ENCODE assay signal across 10 cellular contexts in the genomic region with DNA sequence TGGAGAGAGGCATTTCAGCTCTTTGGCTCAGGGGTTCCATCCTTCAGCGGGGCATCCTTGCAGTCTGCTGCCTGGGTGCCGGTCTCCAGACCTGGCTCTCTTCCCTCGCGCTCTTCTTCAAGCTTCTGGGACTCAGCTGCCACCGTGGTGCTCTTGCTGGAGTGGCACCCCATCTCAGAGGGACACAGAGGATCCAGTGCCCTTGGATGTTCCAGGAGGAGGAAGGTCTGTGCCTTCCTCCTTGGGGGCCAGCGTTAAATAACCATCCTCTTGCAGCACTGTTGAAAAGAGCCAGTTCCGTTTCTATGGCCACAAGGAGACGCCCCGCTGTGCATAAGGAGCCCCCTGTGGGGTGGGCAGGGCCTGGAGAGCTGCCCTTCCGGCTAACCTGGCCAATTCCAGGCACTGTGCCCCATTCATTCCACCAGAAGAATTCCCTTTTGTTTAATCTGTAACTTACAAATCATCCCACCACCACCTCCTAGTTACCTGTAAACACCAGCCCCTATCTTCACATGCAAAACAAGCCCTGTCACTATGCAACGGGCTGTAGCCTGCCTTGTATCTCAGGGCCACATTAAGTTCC. TPM values are rescaled to one million over a fixed set of nuclear protein-coding genes. Genes with fewer than 3 reads are reported as not detected.
DNase-seq lines count a peak whose midpoint lies in the region; ATAC-seq and TF ChIP-seq lines count a peak whose summit lies in the region.
"Had no signal": no experiment of that assay in that cellular context is flagged by ENCODE, and none has a peak within 500 bp of the region (broad histone marks: within the 10 kb centered on the region; RNA-seq: fewer than 3 reads in every experiment).

No MANE protein-coding gene starts in this region.

- no peak for TF ChIP-seq CTCF in mammary epithelial cell (conservative IDR thresholded peaks at IDR 0.05 in 1 of 2, IDR thresholded peaks at IDR 0.05 in 1 of 2; ENCODE audit: extremely low read depth in 1 of 2, insufficient read depth in 1 of 2, low read depth in 1 of 2, low read length in 2 of 2)

- intact Hi-C loops in mammary epithelial cell (cut with micrococcal nuclease) (loop anchor here (10.0 kb wide), 1 partner anchor 391 kb away; the partner anchor contains the start of gene RBL2), sciatic nerve (cut with DNase I) (no loop called here)

- peak overlapping the region; percentile 81 for H3K4me2 ChIP-seq in mammary epithelial cell (ENCODE audit: insufficient read depth, low read depth, low read length)

- ATAC-seq in sciatic nerve (peak; percentile 57), HG02884 (IDR thresholded peaks at IDR 0.05; ENCODE audit: unreplicated experiment) (no peak), GM19035 (IDR thresholded peaks at IDR 0.05; ENCODE audit: unreplicated experiment) (no peak)
- ATAC-seq: stimulated activated naive B cell treated with anti-CD40 and anti-IgM and Interleukin-4, amounts not matched to agents 10 μg/mL and 1 μg/mL and 100 μg/mL, for 72 hours had no signal

- BruUV-seq in mammary epithelial cell (replicated peaks; lab: Mats Ljungman, UMichigan), result no TSS peak

- WGBS in mammary epithelial cell (ENCODE audit: low coverage, missing lambda C conversion rate), result 4% methylated on average over 10 of the region's 11 CpGs

- no peaks in the 10 kb centered on the region for H3K36me3 ChIP-seq in mammary epithelial cell (ENCODE audit: insufficient read depth, low read length)

- H3K4me3 ChIP-seq in mammary epithelial cell (replicated peaks in 1 of 3; ENCODE audit: insufficient read depth in 1 of 3, low read depth in 2 of 3, low read length in 3 of 3) (peak overlapping the region; percentile 9 to 34 (median 26)), iPS-18c (ENCODE audit: insufficient read depth, low read depth, low read length) (peak overlapping the region; percentile 58)

- in situ Hi-C loops in mammary epithelial cell (cut with MboI; ENCODE audit: low sequenced_read_pairs in 2 of 2), result no loop called here

- peak overlapping the region; percentile 74 for H2AFZ ChIP-seq in mammary epithelial cell (ENCODE audit: low read depth, low read length)

- peak overlapping the region; percentile 60 for H3K27ac ChIP-seq in mammary epithelial cell (ENCODE audit: insufficient read depth, low read depth, low read length)

- H3K9me3 ChIP-seq in mammary epithelial cell (replicated peaks; ENCODE audit: insufficient read depth, low read length), result no peaks in the 10 kb centered on the region
- no peaks in the 10 kb centered on the region for H3K9me3 ChIP-seq in iPS-18c (ENCODE audit: control insufficient read depth, insufficient read depth, low read length)

- dilution Hi-C loops in mammary epithelial cell (cut with HindIII; ENCODE audit: low sequenced_read_pairs), result no loop called here

- CTCF ChIA-PET in mammary epithelial cell (lab: Charles Lee; ENCODE audit: low non-redundant PET), result no interaction called here

- no peaks in the 10 kb centered on the region for H4K20me1 ChIP-seq in mammary epithelial cell (ENCODE audit: insufficient read depth, low read length)

- DNase-seq in HT-29 (ENCODE audit: low spot score) (peak; percentile 67), mammary epithelial cell (peak; percentile 43), sciatic nerve (ENCODE audit: low spot score) (no peak), NCI-H1436 treated with DMSO at 0.1 percent for 48 hours (lab: John Stamatoyannopoulos, UW) (no peak), DMS153 treated with DMSO at 0.1 percent for 48 hours (lab: John Stamatoyannopoulos, UW; ENCODE audit: unreplicated experiment) (no peak)
- DNase-seq: NCI-H2029 treated with DMSO at 0.1 percent for 48 hours; stimulated activated naive B cell treated with anti-CD40 and anti-IgM and Interleukin-4, amounts not matched to agents 10 μg/mL and 1 μg/mL and 100 μg/mL, for 72 hours had no signal

- peaks cover 43% of the 10 kb centered on the region for H3K4me1 ChIP-seq in mammary epithelial cell (ENCODE audit: insufficient read depth, low read length)

- no peaks in the 10 kb centered on the region for H3K27me3 ChIP-seq in mammary epithelial cell (ENCODE audit: insufficient read depth, low read length)

- peak overlapping the region; percentile 62 for H3K9ac ChIP-seq in mammary epithelial cell (ENCODE audit: insufficient read depth, low read length)

- H3K79me2 ChIP-seq in mammary epithelial cell (ENCODE audit: insufficient read depth, low read length), result no peaks in the 10 kb centered on the region

RNA-seq across cellular contexts. Expression of gene CHD9NB, which starts 8.6 kb away (rescaled TPM):
- total RNA-seq in HT-29 (2014; rRNA removed; shearing (Covaris generic)), result 3.4 and 4.1 TPM in 2 replicates
- total RNA-seq in mammary epithelial cell (1 to 10 TPM in 1 of 2 donors, under 1 TPM in 1; 0.83 to 1.8 TPM), sciatic nerve (7.5 TPM)
- 2.4 TPM for polyA plus RNA-seq in mammary epithelial cell
- not detected for polyA minus RNA-seq in mammary epithelial cell

RNA-seq across cellular contexts. Expression of gene CHD9, which starts 10.7 kb away (rescaled TPM):
- 8.1 and 15.2 TPM in 2 replicates for total RNA-seq in HT-29 (2014; rRNA removed; shearing (Covaris generic))
- total RNA-seq in mammary epithelial cell (10 to 100 TPM; 49.2 to 53.2 TPM), sciatic nerve (137 TPM)
- polyA plus RNA-seq in mammary epithelial cell, result 16.0 TPM
- 30.2 TPM for polyA minus RNA-seq in mammary epithelial cell

Comparison
In these comparisons a context has a peak if more than half of its experiments do, and no peak if none do; other contexts are left out.
1. DNase-seq: peak in HT-29 (single experiment) and mammary epithelial cell (single experiment); none in sciatic nerve (single experiment), NCI-H1436 treated with DMSO at 0.1 percent for 48 hours (single experiment) and DMS153 treated with DMSO at 0.1 percent for 48 hours (single experiment).